Comparison of ENCODE assay signal across 8 cellular contexts in the genomic region with DNA sequence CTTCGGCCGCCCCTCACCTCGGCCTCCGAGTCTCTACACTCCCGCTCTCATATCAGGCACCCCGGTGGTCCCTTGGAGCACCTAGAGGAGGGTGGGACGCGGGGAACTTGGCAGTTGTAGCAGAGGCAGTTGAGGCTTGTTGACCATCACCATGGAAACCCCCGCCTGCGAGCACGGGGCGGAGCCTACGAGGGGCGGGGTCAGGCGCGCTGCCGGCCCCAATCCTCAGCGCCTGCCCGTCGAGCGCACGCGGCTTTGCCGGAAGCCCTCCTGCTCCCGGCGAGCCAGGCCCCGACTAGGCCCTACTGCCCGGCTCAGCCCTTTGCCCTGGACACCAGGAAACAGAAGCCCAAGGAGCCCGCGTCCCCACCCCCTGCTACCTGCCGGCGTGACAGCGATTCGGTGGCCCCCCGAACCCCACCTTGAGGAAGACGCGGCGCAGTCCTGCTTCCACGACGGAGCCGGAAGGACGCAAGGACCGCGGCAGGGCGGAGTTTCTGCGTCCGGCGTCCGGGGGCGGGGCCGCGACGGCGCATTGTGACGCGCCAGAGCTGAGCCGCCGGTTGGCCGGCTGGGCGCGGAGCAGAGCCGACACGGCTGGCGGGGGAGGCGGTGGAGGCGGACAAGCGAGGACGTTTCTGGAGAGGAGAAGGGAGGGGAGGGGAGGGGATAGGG. TPM values are rescaled to one million over a fixed set of nuclear protein-coding genes. Genes with fewer than 3 reads are reported as not detected.
DNase-seq lines count a peak whose midpoint lies in the region; ATAC-seq and TF ChIP-seq lines count a peak whose summit lies in the region.

A gene with protein sequence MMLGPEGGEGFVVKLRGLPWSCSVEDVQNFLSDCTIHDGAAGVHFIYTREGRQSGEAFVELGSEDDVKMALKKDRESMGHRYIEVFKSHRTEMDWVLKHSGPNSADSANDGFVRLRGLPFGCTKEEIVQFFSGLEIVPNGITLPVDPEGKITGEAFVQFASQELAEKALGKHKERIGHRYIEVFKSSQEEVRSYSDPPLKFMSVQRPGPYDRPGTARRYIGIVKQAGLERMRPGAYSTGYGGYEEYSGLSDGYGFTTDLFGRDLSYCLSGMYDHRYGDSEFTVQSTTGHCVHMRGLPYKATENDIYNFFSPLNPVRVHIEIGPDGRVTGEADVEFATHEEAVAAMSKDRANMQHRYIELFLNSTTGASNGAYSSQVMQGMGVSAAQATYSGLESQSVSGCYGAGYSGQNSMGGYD (minus strand): TSS at position 477 of the 675 bp plus-strand sequence. CDS start 21,302 bp downstream, outside the sequence.

- no peaks in the 10 kb centered on the region for H3K9me3 Mint-ChIP-seq in T-helper 1 cell treated with Interleukin-12 subunit alpha and Interleukin-12 subunit beta and Interleukin-4 antibody, amounts not matched to agents 30 μg/mL and 1 μg/mL, for 36 hours
- no peaks in the 10 kb centered on the region for H3K9me3 Mint-ChIP-seq in progenitor cell of endocrine pancreas (ENCODE audit: low read depth)

- peaks cover under 1% of the 10 kb centered on the region for H3K36me3 ChIP-seq in upper lobe of right lung

- H3K4me3 Mint-ChIP-seq in T-helper 1 cell treated with Interleukin-12 subunit alpha and Interleukin-12 subunit beta and Interleukin-4 antibody, amounts not matched to agents 30 μg/mL and 1 μg/mL, for 36 hours = peak within 1 kb of the TSS; percentile 99
- H3K4me3 Mint-ChIP-seq in progenitor cell of endocrine pancreas (ENCODE audit: low read depth) = peak within 1 kb of the TSS; percentile 93

- peak within 1 kb of the TSS; percentile 91 for H3K4me3 ChIP-seq in upper lobe of right lung

- H3K27me3 ChIP-seq in upper lobe of right lung = no peaks in the 10 kb centered on the region

- no peaks in the 10 kb centered on the region for H3K9me3 ChIP-seq in upper lobe of right lung

- H3K4me1 ChIP-seq in upper lobe of right lung = peaks cover 27% of the 10 kb centered on the region

- H3K27ac Mint-ChIP-seq in T-helper 1 cell treated with Interleukin-12 subunit alpha and Interleukin-12 subunit beta and Interleukin-4 antibody, amounts not matched to agents 30 μg/mL and 1 μg/mL, for 36 hours = peak within 1 kb of the TSS; percentile 99
- peak within 1 kb of the TSS; percentile 98 for H3K27ac Mint-ChIP-seq in progenitor cell of endocrine pancreas

- intact Hi-C loops in left cardiac atrium (cut with DNase I) (no loop called here), upper lobe of right lung (cut with DNase I) (no loop called here)

- TF ChIP-seq CTCF in progenitor cell of endocrine pancreas (IDR thresholded peaks at IDR 0.05; ENCODE audit: unreplicated experiment) (no peak), upper lobe of right lung (IDR thresholded peaks at IDR 0.05) (no peak)

- peaks cover 20% of the 10 kb centered on the region for H3K4me1 Mint-ChIP-seq in T-helper 1 cell treated with Interleukin-12 subunit alpha and Interleukin-12 subunit beta and Interleukin-4 antibody, amounts not matched to agents 30 μg/mL and 1 μg/mL, for 36 hours (ENCODE audit: low read depth)
- peaks cover 11% of the 10 kb centered on the region for H3K4me1 Mint-ChIP-seq in progenitor cell of endocrine pancreas (ENCODE audit: low read depth)

- H3K36me3 Mint-ChIP-seq in T-helper 1 cell treated with Interleukin-12 subunit alpha and Interleukin-12 subunit beta and Interleukin-4 antibody, amounts not matched to agents 30 μg/mL and 1 μg/mL, for 36 hours (ENCODE audit: low read depth) = peaks cover 23% of the 10 kb centered on the region
- no peaks in the 10 kb centered on the region for H3K36me3 Mint-ChIP-seq in progenitor cell of endocrine pancreas (ENCODE audit: insufficient read depth)

- peak; percentile 83 for TF ChIP-seq POLR2A in GM15510 (IDR thresholded peaks at IDR 0.05; ENCODE audit: borderline replicate concordance, extremely low read depth, insufficient read length)

- ATAC-seq in HG02870 (IDR thresholded peaks at IDR 0.05; ENCODE audit: unreplicated experiment) = peak; percentile 60
- ATAC-seq in left cardiac atrium = peak; percentile 92
- peak; percentile 92 for ATAC-seq in upper lobe of right lung

- peak; percentile 96 for DNase-seq in NCI-H146 (lab: John Stamatoyannopoulos, UW)
- DNase-seq in amniotic stem cell (lab: John Stamatoyannopoulos, UW) = peak; percentile 94
- DNase-seq in left cardiac atrium = peak; percentile 96
- DNase-seq in progenitor cell of endocrine pancreas (ENCODE audit: low spot score, unreplicated experiment) = peak; percentile 89
- DNase-seq in upper lobe of right lung = peak; percentile 98

- H3K27me3 Mint-ChIP-seq in T-helper 1 cell treated with Interleukin-12 subunit alpha and Interleukin-12 subunit beta and Interleukin-4 antibody, amounts not matched to agents 30 μg/mL and 1 μg/mL, for 36 hours (ENCODE audit: low read depth) = no peaks in the 10 kb centered on the region
- H3K27me3 Mint-ChIP-seq in progenitor cell of endocrine pancreas = no peaks in the 10 kb centered on the region

- H3K27ac ChIP-seq in upper lobe of right lung = peak within 1 kb of the TSS; percentile 99

RNA-seq across cellular contexts. Expression of the gene that starts here (rescaled TPM):
- total RNA-seq in left cardiac atrium = 100 to 1,000 TPM in 1 of 2 donors, 10 to 100 TPM in 1; 83.6 to 107 TPM
- 211 and 221 TPM in 2 replicates for total RNA-seq in progenitor cell of endocrine pancreas
- 183 TPM for total RNA-seq in upper lobe of right lung

Comparison
In these comparisons a context has a peak if more than half of its experiments do, and no peak if none do; other contexts are left out.
1. Peak in every context shown above with its lines: DNase-seq, ATAC-seq, H3K4me3 ChIP-seq and H3K27ac ChIP-seq.